ENCODE assay signal across 20 cellular contexts in genomic region chr6:33784787-33785186, GRCh38. TPM values are rescaled to one million over a fixed set of nuclear protein-coding genes. Genes with fewer than 3 reads are reported as not detected.
DNase-seq lines count a peak whose midpoint lies in the region; ATAC-seq and TF ChIP-seq lines count a peak whose summit lies in the region.
"Had no signal": no experiment of that assay in that cellular context is flagged by ENCODE, and none has a peak within 500 bp of the region (broad histone marks: within the 10 kb centered on the region; RNA-seq: fewer than 3 reads in every experiment).

No MANE protein-coding gene starts in this region.

- H3K36me3 Mint-ChIP-seq in CD4-positive, alpha-beta memory T cell, result peaks cover 50 to 75% of the 10 kb centered on the region in 2 donors

- H3K4me3 Mint-ChIP-seq in CD4-positive, alpha-beta memory T cell, result peak overlapping the region in 5 of 8 donors; percentile 15 to 75 (median 40)
- H3K4me3 Mint-ChIP-seq: CD14-positive monocyte had no signal

- H3K9ac ChIP-seq in HUES6 (ENCODE audit: low read length), result peak overlapping the region; percentile 40
- H3K9ac ChIP-seq in neural cell (ENCODE audit: low read length), result no peak overlapping the region

- H3K9me3 ChIP-seq in CD4-positive, alpha-beta memory T cell (ENCODE audit: control insufficient read depth in 1 of 2, low read length in 2 of 2), result no peaks in the 10 kb centered on the region
- no peaks in the 10 kb centered on the region for H3K9me3 ChIP-seq in HUES6 (ENCODE audit: control insufficient read depth, insufficient read depth, low read depth, low read length)
- no peaks in the 10 kb centered on the region for H3K9me3 ChIP-seq in neural cell (ENCODE audit: low read length)
- H3K9me3 ChIP-seq: thyroid gland had no signal

- no peak for DNase-seq in CD4-positive, alpha-beta memory T cell
- peak in 6 of 10 donors; percentile 31 to 76 (median 54) for DNase-seq in dorsolateral prefrontal cortex
- no peak for DNase-seq in OCI-M1 (lab: John Stamatoyannopoulos, UW)
- no peak for DNase-seq in COLO829 (ENCODE audit: low spot score)
- DNase-seq: KG1; NCI-H345; SHP77 treated with DMSO at 0.1 percent for 48 hours; stimulated activated CD4-positive, alpha-beta T cell treated with anti-CD3 and anti-CD28 coated beads, Interleukin-1b, Interleukin-23, amount 100 ng/mL, for 48 hours; T-helper 9 cell; thyroid gland had no signal

- POLR2A ChIA-PET in CD4-positive, alpha-beta memory T cell (lab: Charles Lee; ENCODE audit: partially characterized antibody), result interaction anchor here (0.6 kb wide), 1 partner anchor 253 kb away, joined by 3 read pairs; no protein-coding TSS in a partner anchor

- peaks cover 27% of the 10 kb centered on the region for H3K79me2 ChIP-seq in neural cell (replicated peaks; ENCODE audit: insufficient read depth, low read length)

- H3K4me2 ChIP-seq in neural cell (ENCODE audit: low read length), result no peak overlapping the region

- H3K9me3 Mint-ChIP-seq in CD4-positive, alpha-beta memory T cell, result no peaks in the 10 kb centered on the region

- peak overlapping the region in 4 of 7 donors; percentile 29 to 70 (median 48) for H3K27ac Mint-ChIP-seq in CD4-positive, alpha-beta memory T cell

- no peak for ATAC-seq in GM19035 (IDR thresholded peaks at IDR 0.05; ENCODE audit: unreplicated experiment)

- H3K4me3 ChIP-seq in CD4-positive, alpha-beta memory T cell (ENCODE audit: low read length in 2 of 2), result no peak overlapping the region
- H3K4me3 ChIP-seq in HUES6 (ENCODE audit: low read depth, low read length) (no peak overlapping the region), dorsolateral prefrontal cortex (peak overlapping the region in 11 of 59 donors; percentile 5 to 25 (median 15)), neural cell (ENCODE audit: low read length) (peak overlapping the region; percentile 82)
- H3K4me3 ChIP-seq: hepatocyte, thyroid gland had no signal

- H3K4me1 Mint-ChIP-seq in CD4-positive, alpha-beta memory T cell, result peaks cover 43 to 68% (median 58%) of the 10 kb centered on the region in 4 donors

- CTCF ChIA-PET in CD4-positive, alpha-beta memory T cell (lab: Charles Lee; ENCODE audit: partially characterized antibody), result interaction anchor here (5.8 kb wide), 1 partner anchor 14 kb away, joined by 31 read pairs; no protein-coding TSS in a partner anchor

- no peaks in the 10 kb centered on the region for H4K20me1 ChIP-seq in neural cell (ENCODE audit: insufficient read depth)

- H3K27ac ChIP-seq in CD4-positive, alpha-beta memory T cell (ENCODE audit: low read depth, low read length), result no peak overlapping the region
- H3K27ac ChIP-seq in HUES6 (ENCODE audit: low read depth, low read length), result peak overlapping the region; percentile 23; the same call in 1 of the 2 replicates
- peak overlapping the region in 49 of 59 donors; percentile 6 to 98 (median 59) for H3K27ac ChIP-seq in dorsolateral prefrontal cortex
- H3K27ac ChIP-seq in neural cell (ENCODE audit: low read length), result no peak overlapping the region
- H3K27ac ChIP-seq: hepatocyte, HL-60, thyroid gland had no signal

- intact Hi-C loops in CD4-positive, alpha-beta memory T cell (cut with micrococcal nuclease), result no loop called here
- intact Hi-C loops in dorsolateral prefrontal cortex (cut with DNase I), result loop anchor here (5.0 to 10.0 kb wide), 3 partner anchors 72 to 370 kb away; partner anchors contain the start of genes UQCC2 (in 2 of the 2), BAK1 (in 1 of the 2), CUTA (in 1 of the 2) and PHF1 (in 1 of the 2)

- no peak overlapping the region for H2AFZ ChIP-seq in neural cell (ENCODE audit: low read depth, low read length)
- H2AFZ ChIP-seq: hepatocyte had no signal

- TF ChIP-seq CTCF in dorsolateral prefrontal cortex (IDR thresholded peaks at IDR 0.05 in 54 of 56, conservative IDR thresholded peaks at IDR 0.05 in 2 of 56; ENCODE audit: low read depth in 1 of 56, partially characterized antibody in 56 of 56) (no peak), neural cell (IDR thresholded peaks at IDR 0.05; ENCODE audit: poor library complexity, severe bottlenecking) (no peak)

- H3F3A ChIP-seq in neural cell (ENCODE audit: insufficient read depth, low read length, poor library complexity, severe bottlenecking), result no peaks in the 10 kb centered on the region

- TF ChIP-seq EP300 in neural cell (conservative IDR thresholded peaks at IDR 0.05; ENCODE audit: poor library complexity, severe bottlenecking), result no peak

- peaks cover 46% of the 10 kb centered on the region for H3K4me1 ChIP-seq in CD4-positive, alpha-beta memory T cell (ENCODE audit: insufficient read depth, low read length)
- peaks cover 76% of the 10 kb centered on the region for H3K4me1 ChIP-seq in HUES6 (ENCODE audit: control insufficient read depth, insufficient read depth, low read length)

- no peaks in the 10 kb centered on the region for H3K27me3 ChIP-seq in CD4-positive, alpha-beta memory T cell (ENCODE audit: insufficient read depth, low read length)
- H3K27me3 ChIP-seq in HUES6 (ENCODE audit: control insufficient read depth, insufficient read depth, low read length) (no peaks in the 10 kb centered on the region), dorsolateral prefrontal cortex (no peaks in the 10 kb centered on the region), neural cell (ENCODE audit: insufficient read depth, low read depth, low read length) (no peaks in the 10 kb centered on the region)
- H3K27me3 ChIP-seq: hepatocyte, thyroid gland had no signal

- TF ChIP-seq RAD21 in neural cell (conservative IDR thresholded peaks at IDR 0.05), result no peak

- H3K27me3 Mint-ChIP-seq in CD4-positive, alpha-beta memory T cell, result no peaks in the 10 kb centered on the region

- H3K36me3 ChIP-seq in CD4-positive, alpha-beta memory T cell (ENCODE audit: insufficient read depth, low read length), result peaks cover 61% of the 10 kb centered on the region
- peaks cover 52% of the 10 kb centered on the region for H3K36me3 ChIP-seq in HUES6 (ENCODE audit: control insufficient read depth, insufficient read depth, low read length)
- H3K36me3 ChIP-seq in neural cell (ENCODE audit: insufficient read depth, low read length), result no peaks in the 10 kb centered on the region

- H3K9me2 ChIP-seq in neural cell (ENCODE audit: insufficient read depth, low read length), result no peaks in the 10 kb centered on the region

TF ChIP-seq in neural cell, 6 proteins besides CTCF, POLR2A, EP300 and RAD21:
- TF ChIP-seq TAF1 (IDR thresholded peaks at IDR 0.05; ENCODE audit: low read depth), result no peak
- TF ChIP-seq EZH2 (IDR thresholded peaks at IDR 0.05; ENCODE audit: borderline replicate concordance, insufficient read depth, low read length, poor library complexity, severe bottlenecking), result no peak
- TF ChIP-seq MXI1 (conservative IDR thresholded peaks at IDR 0.05; ENCODE audit: poor library complexity, severe bottlenecking), result no peak
- no peak for TF ChIP-seq REST (IDR thresholded peaks at IDR 0.05; ENCODE audit: borderline replicate concordance)
- no peak for TF ChIP-seq SMC3 (conservative IDR thresholded peaks at IDR 0.05; ENCODE audit: poor library complexity)
- no peak for TF ChIP-seq POLR2AphosphoS5 (IDR thresholded peaks at IDR 0.05)

RNA-seq across cellular contexts. Expression of gene LEMD2, which starts 4.1 kb away (rescaled TPM):
- total RNA-seq in CD4-positive, alpha-beta memory T cell, result 100 to 1,000 TPM; 115 to 126 TPM
- 10 to 100 TPM; 13.5 to 44.6 TPM for polyA plus RNA-seq in CD4-positive, alpha-beta memory T cell
- 10 to 100 TPM; 37.1 to 79.5 (median 56.7) TPM for total RNA-seq in dorsolateral prefrontal cortex
- 84.6 and 109 TPM in 2 replicates for polyA plus RNA-seq in neural cell
- polyA minus RNA-seq in neural cell, result 49.4 and 59.2 TPM in 2 replicates

RNA-seq across cellular contexts. Expression of gene MLN, which starts 19.0 kb away (rescaled TPM):
- not detected for total RNA-seq in CD4-positive, alpha-beta memory T cell
- polyA plus RNA-seq in CD4-positive, alpha-beta memory T cell, result not detected
- total RNA-seq in dorsolateral prefrontal cortex, result not detected
- not detected in 2 replicates for polyA plus RNA-seq in neural cell
- not detected in 2 replicates for polyA minus RNA-seq in neural cell
- total RNA-seq: dermis microvascular lymphatic vessel endothelial cell, fibroblast of lung, myocyte, renal cortical epithelial cell, thyroid gland had no signal
- polyA plus RNA-seq: CD14-positive monocyte, fibroblast of lung had no signal

RNA-seq across cellular contexts. Expression of gene IP6K3, which starts 38.1 kb away (rescaled TPM):
- not detected for total RNA-seq in CD4-positive, alpha-beta memory T cell
- not detected for polyA plus RNA-seq in CD4-positive, alpha-beta memory T cell
- 10 to 100 TPM in 52 of 120 experiments, 1 to 10 TPM in 68; 1.1 to 55.5 (median 9.0) TPM for total RNA-seq in dorsolateral prefrontal cortex
- not detected in 2 replicates for polyA plus RNA-seq in neural cell
- not detected in 2 replicates for polyA minus RNA-seq in neural cell
- total RNA-seq: dermis microvascular lymphatic vessel endothelial cell had no signal
- polyA plus RNA-seq: CD14-positive monocyte had no signal

Comparison
In these comparisons a context has a peak if more than half of its experiments do, and no peak if none do; other contexts are left out.
1. DNase-seq: peak in dorsolateral prefrontal cortex (6 of 10); none in CD4-positive, alpha-beta memory T cell (0 of 5), OCI-M1 (single experiment) and COLO829 (single experiment).
2. H3K27ac ChIP-seq: peak in HUES6 (single experiment) and dorsolateral prefrontal cortex (49 of 59); none in CD4-positive, alpha-beta memory T cell (single experiment) and neural cell (single experiment).